ENCODE assay signal across 8 cellular contexts in genomic region chr11:33692013-33692504, GRCh38. TPM values are rescaled to one million over a fixed set of nuclear protein-coding genes. Genes with fewer than 3 reads are reported as not detected.
DNase-seq lines count a peak whose midpoint lies in the region; ATAC-seq and TF ChIP-seq lines count a peak whose summit lies in the region.

No MANE protein-coding gene starts in this region.

- H3K4me2 ChIP-seq in hepatocyte (peak overlapping the region; percentile 59), MM.1S (ENCODE audit: low read depth, low read length) (no peak overlapping the region)

- H3K4me3 ChIP-seq in hepatocyte (no peak overlapping the region), sigmoid colon (peak overlapping the region in 2 of 4 donors; percentile 5 to 22), MM.1S (ENCODE audit: low read length) (no peak overlapping the region)

- 29% methylated on average over 9 of the region's 9 CpGs for WGBS in hepatocyte (ENCODE audit: low lambda C conversion rate, missing lambda C conversion rate)
- WGBS in sigmoid colon, 2 donors = 9 to 44% methylated on average over 9 of the region's 9 CpGs

- no peak overlapping the region for H3K4me3 Mint-ChIP-seq in T-cell

- no peaks in the 10 kb centered on the region for H3K27me3 ChIP-seq in hepatocyte
- no peaks in the 10 kb centered on the region for H3K27me3 ChIP-seq in sigmoid colon
- no peaks in the 10 kb centered on the region for H3K27me3 ChIP-seq in MM.1S (replicated peaks; ENCODE audit: insufficient read depth, low read length)

- H3K9me3 ChIP-seq in hepatocyte (ENCODE audit: low read depth) (no peaks in the 10 kb centered on the region), sigmoid colon (no peaks in the 10 kb centered on the region), MM.1S (replicated peaks; ENCODE audit: insufficient read depth, low read length) (no peaks in the 10 kb centered on the region)

- H3K36me3 Mint-ChIP-seq in T-cell = no peaks in the 10 kb centered on the region

- H2AFZ ChIP-seq in hepatocyte (peak overlapping the region; percentile 0), MM.1S (ENCODE audit: low read length) (no peak overlapping the region)

- in situ Hi-C loops in GM13977 (cut with MboI; ENCODE audit: low pct_unique_long_range_greater_than_20kb, low sequenced_read_pairs, unreplicated experiment) = no loop called here

- no peak for TF ChIP-seq POLR2A in sigmoid colon (IDR thresholded peaks at IDR 0.05)

- H3K27ac ChIP-seq in hepatocyte (peak overlapping the region; percentile 93), sigmoid colon (peak overlapping the region; percentile 72 to 76 (median 73)), MM.1S (ENCODE audit: low read length) (no peak overlapping the region)

- no peak for TF ChIP-seq RAD21 in Ishikawa (IDR thresholded peaks at IDR 0.05; ENCODE audit: low read depth)

- intact Hi-C loops in sigmoid colon (cut with DNase I) = loop anchor here (5.0 kb wide), 1 partner anchor 40 kb away; no protein-coding TSS in a partner anchor

- ATAC-seq in GM19397 (IDR thresholded peaks at IDR 0.05; ENCODE audit: unreplicated experiment) = no peak
- no peak for ATAC-seq in T-cell (replicated peaks in 1 of 4)

- no peak for TF ChIP-seq CTCF in hepatocyte (IDR thresholded peaks at IDR 0.05; ENCODE audit: poor library complexity)
- no peak for TF ChIP-seq CTCF in sigmoid colon (IDR thresholded peaks at IDR 0.05)
- no peak for TF ChIP-seq CTCF in GM13977 (IDR thresholded peaks at IDR 0.05; ENCODE audit: extremely low read depth, insufficient read depth, missing control alignments)
- TF ChIP-seq CTCF in MM.1S (IDR thresholded peaks at IDR 0.05; ENCODE audit: low read length) = no peak

- no peaks in the 10 kb centered on the region for H3F3A ChIP-seq in MM.1S (ENCODE audit: insufficient read depth, low read length)

- no peaks in the 10 kb centered on the region for H3K36me3 ChIP-seq in hepatocyte (replicated peaks; ENCODE audit: insufficient read depth, low read depth)
- H3K36me3 ChIP-seq in sigmoid colon = no peaks in the 10 kb centered on the region
- H3K36me3 ChIP-seq in MM.1S (replicated peaks; ENCODE audit: insufficient read depth, low read length) = no peaks in the 10 kb centered on the region

- no peak overlapping the region for H3K9ac ChIP-seq in MM.1S (ENCODE audit: low read length)

- CTCF ChIA-PET in T-cell (lab: Charles Lee) = interaction anchor here (0.6 to 1.1 kb wide), 2 partner anchors 11 to 50 kb away, joined by 3 read pairs; no protein-coding TSS in a partner anchor

- H3K9me2 ChIP-seq in hepatocyte (replicated peaks; ENCODE audit: insufficient read depth) (no peaks in the 10 kb centered on the region), MM.1S (replicated peaks; ENCODE audit: insufficient read depth, low read length) (no peaks in the 10 kb centered on the region)

- H3K4me1 Mint-ChIP-seq in T-cell = peaks cover 0 to 11% (median 7%) of the 10 kb centered on the region in 3 donors

- H3K27ac Mint-ChIP-seq in T-cell = no peak overlapping the region

- H4K20me1 ChIP-seq in hepatocyte (ENCODE audit: insufficient read depth, poor library complexity, severe bottlenecking) (no peaks in the 10 kb centered on the region), MM.1S (ENCODE audit: insufficient read depth, low read length) (no peaks in the 10 kb centered on the region)

- H3K79me2 ChIP-seq in hepatocyte (no peaks in the 10 kb centered on the region), MM.1S (ENCODE audit: low read length) (no peaks in the 10 kb centered on the region)

- peaks cover 13 to 14% of the 10 kb centered on the region in 2 donors for H3K27me3 Mint-ChIP-seq in T-cell

- POLR2A ChIA-PET in T-cell (lab: Charles Lee) = no interaction called here

- peaks cover 0 to 5% (median 4%) of the 10 kb centered on the region in 3 donors for H3K9me3 Mint-ChIP-seq in T-cell

- H3K4me1 ChIP-seq in hepatocyte (ENCODE audit: insufficient read depth) (peaks cover 32% of the 10 kb centered on the region), sigmoid colon (peaks cover 0 to 25% (median 22%) of the 10 kb centered on the region in 4 donors), MM.1S (ENCODE audit: low read length) (peaks cover 17% of the 10 kb centered on the region)

- TF ChIP-seq EP300 in Ishikawa (IDR thresholded peaks at IDR 0.05; ENCODE audit: borderline replicate concordance) = no peak; the same call in 1 of the 2 replicates
- peak in 1 of 4 donors; percentile 2 for TF ChIP-seq EP300 in sigmoid colon (IDR thresholded peaks at IDR 0.05)

- DNase-seq in anterior cingulate cortex (lab: John Stamatoyannopoulos, UW) = peak in 52 of 58 donors; percentile 14 to 82 (median 57)
- DNase-seq in hepatocyte (ENCODE audit: low spot score) = peak; percentile 89
- peak; percentile 89 for DNase-seq in sigmoid colon
- DNase-seq in GM13977 (ENCODE audit: low spot score) = no peak
- no peak for DNase-seq in T-cell
- DNase-seq in MM.1S = no peak

TF ChIP-seq in Ishikawa, 13 proteins besides CTCF, POLR2A, EP300 and RAD21:
- TF ChIP-seq TCF12 (IDR thresholded peaks at IDR 0.05; ENCODE audit: low read depth) = 0 out of 2 replicates have a peak, but pooled peaks have one; percentile 48
- TF ChIP-seq CEBPB (IDR thresholded peaks at IDR 0.05) = 0 out of 2 replicates have a peak, but pooled peaks have one; percentile 7
- TF ChIP-seq TAF1 (IDR thresholded peaks at IDR 0.05; ENCODE audit: low read depth) = no peak
- no peak for TF ChIP-seq EGR1 (IDR thresholded peaks at IDR 0.05)
- no peak for TF ChIP-seq ZBTB7A (IDR thresholded peaks at IDR 0.05; ENCODE audit: low read depth)
- TF ChIP-seq NFIC (IDR thresholded peaks at IDR 0.05) = peak; percentile 88
- TF ChIP-seq, protein P1, sequence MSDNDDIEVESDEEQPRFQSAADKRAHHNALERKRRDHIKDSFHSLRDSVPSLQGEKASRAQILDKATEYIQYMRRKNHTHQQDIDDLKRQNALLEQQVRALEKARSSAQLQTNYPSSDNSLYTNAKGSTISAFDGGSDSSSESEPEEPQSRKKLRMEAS (IDR thresholded peaks at IDR 0.05) = no peak
- TF ChIP-seq, protein P2, sequence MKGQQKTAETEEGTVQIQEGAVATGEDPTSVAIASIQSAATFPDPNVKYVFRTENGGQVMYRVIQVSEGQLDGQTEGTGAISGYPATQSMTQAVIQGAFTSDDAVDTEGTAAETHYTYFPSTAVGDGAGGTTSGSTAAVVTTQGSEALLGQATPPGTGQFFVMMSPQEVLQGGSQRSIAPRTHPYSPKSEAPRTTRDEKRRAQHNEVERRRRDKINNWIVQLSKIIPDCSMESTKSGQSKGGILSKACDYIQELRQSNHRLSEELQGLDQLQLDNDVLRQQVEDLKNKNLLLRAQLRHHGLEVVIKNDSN (IDR thresholded peaks at IDR 0.05) = no peak; the same call in 1 of the 2 replicates
- no peak; the same call in 1 of the 2 replicates for TF ChIP-seq FOXM1 (IDR thresholded peaks at IDR 0.05; ENCODE audit: borderline replicate concordance, low read depth)
- no peak for TF ChIP-seq REST (IDR thresholded peaks at IDR 0.05; ENCODE audit: low read depth)
- TF ChIP-seq YY1 (IDR thresholded peaks at IDR 0.05; ENCODE audit: low read depth) = no peak
- no peak for TF ChIP-seq CREB1 (IDR thresholded peaks at IDR 0.05; ENCODE audit: low read depth)
- TF ChIP-seq TEAD4 (IDR thresholded peaks at IDR 0.05) = peak; percentile 84

RNA-seq across cellular contexts. Expression of gene C11orf91, which starts 8.6 kb away (rescaled TPM):
- total RNA-seq in hepatocyte (not detected in 2 replicates), sigmoid colon (not detected), T-cell (under 1 TPM in 1 of 5 donors, not detected in 4; 0.95 TPM)
- polyA plus RNA-seq in hepatocyte (not detected in 2 replicates), sigmoid colon (not detected)

RNA-seq across cellular contexts. Expression of gene CD59, which starts 44.2 kb away (rescaled TPM):
- total RNA-seq in hepatocyte = 298 and 316 TPM in 2 replicates
- polyA plus RNA-seq in hepatocyte = 337 and 346 TPM in 2 replicates
- total RNA-seq in sigmoid colon = 100 to 1,000 TPM; 160 to 206 (median 183) TPM
- polyA plus RNA-seq in sigmoid colon = 100 to 1,000 TPM in 1 of 3 donors, 10 to 100 TPM in 2; 54.1 to 210 (median 80.7) TPM
- 10 to 100 TPM; 34.3 to 85.8 (median 71.9) TPM for total RNA-seq in T-cell

Comparison
In these comparisons a context has a peak if more than half of its experiments do, and no peak if none do; other contexts are left out.
1. DNase-seq: peak in anterior cingulate cortex (52 of 58), hepatocyte (single experiment) and sigmoid colon (single experiment); none in GM13977 (single experiment), T-cell (0 of 34) and MM.1S (single experiment).